In the genomic region with DNA sequence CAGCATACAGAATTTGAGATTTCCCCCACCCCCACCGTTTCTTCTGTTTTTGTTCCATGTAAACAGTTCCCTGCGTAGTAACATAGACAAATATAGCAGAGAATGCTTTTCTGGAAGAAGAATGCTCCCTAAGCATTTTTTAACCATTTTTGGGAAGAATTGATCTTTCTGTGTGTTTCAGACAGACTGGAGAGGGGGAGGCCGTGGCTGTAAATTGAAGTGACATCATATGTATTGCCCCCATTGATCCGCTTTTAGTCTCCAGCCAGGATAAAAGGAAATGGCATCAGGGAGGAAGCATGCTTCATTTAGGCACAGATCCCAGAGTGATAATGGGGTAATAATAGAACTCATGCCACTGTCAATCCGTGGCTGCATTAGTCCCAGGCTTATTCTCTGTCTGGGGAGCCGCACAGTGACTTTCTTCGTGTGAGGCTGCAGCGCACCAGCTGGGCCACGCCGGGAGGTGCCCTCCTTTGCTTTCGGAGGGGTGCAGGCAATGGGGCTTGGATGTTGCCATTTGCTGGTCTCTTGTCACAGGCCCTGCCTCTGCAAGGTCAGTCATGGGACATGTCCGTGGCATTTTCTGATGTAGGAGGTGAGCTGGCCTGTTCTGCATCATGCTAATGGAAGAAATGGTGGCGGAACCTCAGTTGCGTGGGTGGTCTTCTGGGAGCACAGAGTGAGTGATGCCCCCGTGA, we compare ENCODE assay signal across 10 cellular contexts.
DNase-seq lines count a peak whose midpoint lies in the region; ATAC-seq and TF ChIP-seq lines count a peak whose summit lies in the region.
"Had no signal": no experiment of that assay in that cellular context is flagged by ENCODE, and none has a peak within 500 bp of the region (broad histone marks: within the 10 kb centered on the region; RNA-seq: fewer than 3 reads in every experiment).

No MANE protein-coding gene starts in this region.

- no peaks in the 10 kb centered on the region for H3K27me3 Mint-ChIP-seq in type B pancreatic cell

- peaks cover 24% of the 10 kb centered on the region for H3K4me1 ChIP-seq in endocrine pancreas (ENCODE audit: control insufficient read depth, insufficient read depth, low read length)

- peak overlapping the region; percentile 73 for H3K27ac Mint-ChIP-seq in type B pancreatic cell
- H3K27ac Mint-ChIP-seq: activated naive CD8-positive, alpha-beta T cell treated with anti-CD3 and anti-CD28 coated beads, Interleukin-2, amount 10 ng/mL, durations not matched to agents 7 days and 5 days had no signal

- peaks cover 63% of the 10 kb centered on the region for H3K4me1 Mint-ChIP-seq in type B pancreatic cell (ENCODE audit: unreplicated experiment)
- H3K4me1 Mint-ChIP-seq: activated naive CD8-positive, alpha-beta T cell treated with anti-CD3 and anti-CD28 coated beads, Interleukin-2, amount 10 ng/mL, durations not matched to agents 7 days and 5 days had no signal

- TF ChIP-seq CTCF in type B pancreatic cell (conservative IDR thresholded peaks at IDR 0.05), result no peak

- no peak overlapping the region for H3K9ac ChIP-seq in endocrine pancreas (ENCODE audit: control insufficient read depth, insufficient read depth, low read length)

- H3K9me3 ChIP-seq in endocrine pancreas (ENCODE audit: control insufficient read depth, low read length), result no peaks in the 10 kb centered on the region

- ATAC-seq in GM19351 (IDR thresholded peaks at IDR 0.05; ENCODE audit: unreplicated experiment) (no peak), HG03565 (IDR thresholded peaks at IDR 0.05; ENCODE audit: unreplicated experiment) (no peak)

- DNase-seq in DMS 273 (lab: John Stamatoyannopoulos, UW; ENCODE audit: unreplicated experiment), result peak; percentile 25
- DNase-seq in DMS 273 treated with DMSO at 0.1 percent for 48 hours (lab: John Stamatoyannopoulos, UW), result no peak
- DNase-seq in lung microvascular endothelial cell (ENCODE audit: low read depth in 2 of 2), result peak; percentile 71 to 81
- no peak for DNase-seq in type B pancreatic cell (ENCODE audit: extremely low spot score, unreplicated experiment)
- DNase-seq in cortex of kidney (lab: John Stamatoyannopoulos, UW), result no peak
- DNase-seq: activated naive CD8-positive, alpha-beta T cell treated with anti-CD3 and anti-CD28 coated beads, Interleukin-2, amount 10 ng/mL, durations not matched to agents 7 days and 5 days; NCI-H774 had no signal

- H3K27me3 ChIP-seq in endocrine pancreas (ENCODE audit: control insufficient read depth, insufficient read depth, low read length), result no peaks in the 10 kb centered on the region

- H3K36me3 ChIP-seq in endocrine pancreas (ENCODE audit: control insufficient read depth, insufficient read depth, low read length), result no peaks in the 10 kb centered on the region

- peak overlapping the region; percentile 68 for H3K4me3 Mint-ChIP-seq in type B pancreatic cell
- H3K4me3 Mint-ChIP-seq: activated naive CD8-positive, alpha-beta T cell treated with anti-CD3 and anti-CD28 coated beads, Interleukin-2, amount 10 ng/mL, durations not matched to agents 7 days and 5 days had no signal

- no peaks in the 10 kb centered on the region for H3K9me3 Mint-ChIP-seq in type B pancreatic cell
- H3K9me3 Mint-ChIP-seq: activated naive CD8-positive, alpha-beta T cell treated with anti-CD3 and anti-CD28 coated beads, Interleukin-2, amount 10 ng/mL, durations not matched to agents 7 days and 5 days had no signal

- H3K4me3 ChIP-seq in endocrine pancreas (ENCODE audit: control insufficient read depth, insufficient read depth, low read length), result peak overlapping the region; percentile 58

- H3K36me3 Mint-ChIP-seq in type B pancreatic cell, result peaks cover 19% of the 10 kb centered on the region
- H3K36me3 Mint-ChIP-seq: activated naive CD8-positive, alpha-beta T cell treated with anti-CD3 and anti-CD28 coated beads, Interleukin-2, amount 10 ng/mL, durations not matched to agents 7 days and 5 days had no signal

Comparison
In these comparisons a context has a peak if more than half of its experiments do, and no peak if none do; other contexts are left out.
1. DNase-seq: peak in DMS 273 (single experiment) and lung microvascular endothelial cell (2 of 2); none in DMS 273 treated with DMSO at 0.1 percent for 48 hours (single experiment), type B pancreatic cell (single experiment) and cortex of kidney (single experiment).